Comparison of ENCODE assay signal across 18 cellular contexts in the genomic region with DNA sequence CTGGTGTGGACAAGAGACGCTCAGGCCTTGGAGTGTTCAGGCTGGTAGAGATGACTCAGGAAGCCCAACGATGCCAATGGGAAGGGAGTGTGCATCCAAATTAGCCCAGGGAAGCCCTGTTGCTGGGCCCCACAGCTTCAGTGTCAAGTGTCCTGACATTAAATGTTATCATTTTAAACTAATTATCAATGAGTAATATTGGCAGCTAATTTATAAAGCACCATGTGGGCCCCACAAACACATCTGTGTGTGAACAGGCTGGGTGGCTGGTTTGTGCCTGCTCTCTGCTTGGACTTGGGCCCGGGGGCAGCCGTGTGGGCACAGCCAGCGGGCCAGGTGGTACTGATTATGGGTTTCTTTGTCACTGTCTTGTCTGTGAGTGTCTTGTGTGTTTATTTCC. TPM values are rescaled to one million over a fixed set of nuclear protein-coding genes. Genes with fewer than 3 reads are reported as not detected.
"Had no signal": no experiment of that assay in that cellular context is flagged by ENCODE, and none has a peak within 500 bp of the region (broad histone marks: within the 10 kb centered on the region; RNA-seq: fewer than 3 reads in every experiment).

No MANE protein-coding gene starts in this region.

- H3K27ac Mint-ChIP-seq: activated CD4-positive, alpha-beta memory T cell treated with anti-CD3 and anti-CD28 coated beads, Interleukin-2, amount 10 ng/mL, durations not matched to agents 7 days and 5 days; activated CD4-positive, alpha-beta T cell treated with anti-CD3 and anti-CD28 coated beads for 36 hours; activated naive CD4-positive, alpha-beta T cell treated with anti-CD3 and anti-CD28 coated beads for 36 hours; activated T-cell treated with anti-CD3 and anti-CD28 coated beads, Interleukin-2, amount 50 U/mL, for 24 hours; progenitor cell of endocrine pancreas; WTC11 had no signal

- ATAC-seq: activated CD4-positive, alpha-beta T cell treated with anti-CD3 and anti-CD28 coated beads for 36 hours; body of pancreas; gastroesophageal sphincter; heart right ventricle; left ventricle myocardium superior; WTC11 had no signal

- H3K9me3 ChIP-seq: body of pancreas, gastroesophageal sphincter, heart right ventricle, thyroid gland had no signal

- H3K4me1 Mint-ChIP-seq: activated CD4-positive, alpha-beta T cell treated with anti-CD3 and anti-CD28 coated beads for 36 hours; central memory CD8-positive, alpha-beta T cell had no signal

- H3K9me3 Mint-ChIP-seq: activated CD4-positive, alpha-beta memory T cell treated with anti-CD3 and anti-CD28 coated beads, Interleukin-2, amount 10 ng/mL, durations not matched to agents 7 days and 5 days; activated naive CD4-positive, alpha-beta T cell treated with anti-CD3 and anti-CD28 coated beads for 36 hours; activated T-cell treated with anti-CD3 and anti-CD28 coated beads, Interleukin-2, amount 50 U/mL, for 24 hours; central memory CD8-positive, alpha-beta T cell; nephron progenitor cell; WTC11 had no signal

- DNase-seq: activated CD4-positive, alpha-beta memory T cell treated with anti-CD3 and anti-CD28 coated beads, Interleukin-2, amount 10 ng/mL, durations not matched to agents 7 days and 5 days; activated CD4-positive, alpha-beta T cell treated with anti-CD3 and anti-CD28 coated beads for 36 hours; activated naive CD4-positive, alpha-beta T cell treated with anti-CD3 and anti-CD28 coated beads for 36 hours; activated T-cell treated with anti-CD3 and anti-CD28 coated beads, Interleukin-2, amount 50 U/mL, for 24 hours; body of pancreas; erythroblast; heart right ventricle; left ventricle myocardium superior; nephron progenitor cell; stimulated activated CD8-positive, alpha-beta memory T cell treated with anti-CD3 and anti-CD28 coated beads, Interleukin-4, amount 100 ng/mL, for 48 hours; stimulated activated naive CD4-positive, alpha-beta T cell; thyroid gland had no signal

- H3K4me3 Mint-ChIP-seq: activated CD4-positive, alpha-beta memory T cell treated with anti-CD3 and anti-CD28 coated beads, Interleukin-2, amount 10 ng/mL, durations not matched to agents 7 days and 5 days; activated CD4-positive, alpha-beta T cell treated with anti-CD3 and anti-CD28 coated beads for 36 hours; activated naive CD4-positive, alpha-beta T cell treated with anti-CD3 and anti-CD28 coated beads for 36 hours; activated T-cell treated with anti-CD3 and anti-CD28 coated beads, Interleukin-2, amount 50 U/mL, for 24 hours; central memory CD8-positive, alpha-beta T cell; nephron progenitor cell; WTC11 had no signal

- H3K36me3 Mint-ChIP-seq: WTC11 had no signal

- H3K4me1 ChIP-seq: body of pancreas, thyroid gland had no signal

- H3K27me3 ChIP-seq: body of pancreas, gastroesophageal sphincter, heart right ventricle, thyroid gland had no signal

- H3K36me3 ChIP-seq: gastroesophageal sphincter, heart right ventricle, thyroid gland had no signal

- H3K4me3 ChIP-seq: body of pancreas, coronary artery, gastroesophageal sphincter, heart right ventricle, thyroid gland had no signal

- H3K27ac ChIP-seq: body of pancreas, thyroid gland had no signal

RNA-seq across cellular contexts. Expression of gene FBLN2, which starts 15.0 kb away (rescaled TPM):
- total RNA-seq: activated CD4-positive, alpha-beta memory T cell treated with anti-CD3 and anti-CD28 coated beads, Interleukin-2, amount 10 ng/mL, durations not matched to agents 7 days and 5 days; activated naive CD4-positive, alpha-beta T cell treated with anti-CD3 and anti-CD28 coated beads for 36 hours; T-helper 2 cell treated with Interferon-gamma antibody and Interleukin-4, amounts not matched to agents 100 ng/mL and 5 ng/mL, for 36 hours had no signal
